In genomic region chr6:20331625-20332024, GRCh38 we compare ENCODE assay signal across 32 cellular contexts.
"Had no signal": no experiment of that assay in that cellular context is flagged by ENCODE, and none has a peak within 500 bp of the region (broad histone marks: within the 10 kb centered on the region; RNA-seq: fewer than 3 reads in every experiment).

No MANE protein-coding gene starts in this region.

- H3K4me3 ChIP-seq: adrenal gland, body of pancreas, breast epithelium had no signal

- H3K27me3 ChIP-seq: adrenal gland, body of pancreas, brain microvascular endothelial cell, breast epithelium had no signal

- H3K36me3 ChIP-seq: adrenal gland, brain microvascular endothelial cell, breast epithelium had no signal

- ATAC-seq: activated CD8-positive, alpha-beta T cell treated with anti-CD3 and anti-CD28 coated beads for 36 hours; activated naive CD4-positive, alpha-beta T cell treated with anti-CD3 and anti-CD28 coated beads, Interleukin-2, amount 50 U/mL, for 72 hours; activated T-cell treated with anti-CD3 and anti-CD28 coated beads, Interleukin-2, amount 50 U/mL, for 4 hours; activated T-cell treated with anti-CD3 and anti-CD28 coated beads, Interleukin-2, amount 50 U/mL, for 72 hours; activated T-helper 17 cell treated with anti-CD3 and anti-CD28 coated beads, Interleukin-2, amount 50 U/mL, for 72 hours; body of pancreas had no signal

- DNase-seq: activated B cell treated with CpG ODN at 0.5 μM for 24 hours; activated CD4-positive, alpha-beta memory T cell treated with anti-CD3 and anti-CD28 coated beads for 36 hours; activated CD4-positive, alpha-beta T cell treated with anti-CD3 and anti-CD28 coated beads for 4 hours; activated CD4-positive, alpha-beta T cell treated with anti-CD3 and anti-CD28 coated beads, Interleukin-2, amount 10 ng/mL, durations not matched to agents 24 days and 14 days; activated CD4-positive, alpha-beta T cell treated with anti-CD3 and anti-CD28 coated beads, Interleukin-2, amount 50 U/mL, for 1 hour; activated CD4-positive, alpha-beta T cell treated with anti-CD3 and anti-CD28 coated beads, Interleukin-2, amount 50 U/mL, for 4 hours; activated CD4-positive, CD25-positive, alpha-beta regulatory T cell treated with anti-CD3 and anti-CD28 coated beads, Interleukin-2, amount 50 U/mL, for 72 hours; activated CD8-positive, alpha-beta memory T cell treated with anti-CD3 and anti-CD28 coated beads, Interleukin-2, amount 50 U/mL, for 4 hours; activated CD8-positive, alpha-beta T cell treated with anti-CD3 and anti-CD28 coated beads for 36 hours; activated effector memory CD4-positive, alpha-beta T cell treated with anti-CD3 and anti-CD28 coated beads, Interleukin-2, amount 50 U/mL, for 16 hours; activated gamma-delta T cell treated with Interleukin-2 at 50 U/mL for 16 hours; activated naive CD4-positive, alpha-beta T cell; activated naive CD4-positive, alpha-beta T cell treated with anti-CD3 and anti-CD28 coated beads for 36 hours; activated naive CD4-positive, alpha-beta T cell treated with anti-CD3 and anti-CD28 coated beads, Interleukin-2, amount 50 U/mL, for 16 hours; activated naive CD8-positive, alpha-beta T cell treated with anti-CD3 and anti-CD28 coated beads for 36 hours; activated T-cell treated with anti-CD3 and anti-CD28 coated beads for 4 hours; activated T-cell treated with anti-CD3 and anti-CD28 coated beads, Interleukin-2, amount 50 U/mL, for 1 hour; activated T-cell treated with anti-CD3 and anti-CD28 coated beads, Interleukin-2, amount 50 U/mL, for 4 hours; activated T-cell treated with anti-CD3 and anti-CD28 coated beads, Interleukin-2, amount 50 U/mL, for 72 hours; adrenal gland; amniotic stem cell; aorta; body of pancreas; brain microvascular endothelial cell; central memory CD4-positive, alpha-beta T cell; T-helper 1 cell; T-helper 2 cell; T-helper 9 cell had no signal

- H3K4me1 ChIP-seq: adrenal gland, body of pancreas, breast epithelium had no signal

- H3K27ac ChIP-seq: adrenal gland, body of pancreas, brain microvascular endothelial cell, breast epithelium, VCaP had no signal

- H3K9me3 ChIP-seq: adrenal gland, body of pancreas, breast epithelium had no signal
